ENCODE assay signal across 10 cellular contexts in genomic region chr2:28643911-28644334, GRCh38.
A peak's percentile ranks its signal among the peaks of the same experiment; 100 is the strongest.
DNase-seq lines count a peak whose midpoint lies in the region; ATAC-seq and TF ChIP-seq lines count a peak whose summit lies in the region.
"Had no signal": no experiment of that assay in that cellular context is flagged by ENCODE, and none has a peak within 500 bp of the region (broad histone marks: within the 10 kb centered on the region; RNA-seq: fewer than 3 reads in every experiment).

No MANE protein-coding gene starts in this region.

- H3K36me3 ChIP-seq in muscle layer of duodenum (ENCODE audit: control insufficient read depth in 1 of 2, insufficient read depth in 2 of 2, low read length in 2 of 2): no peaks in the 10 kb centered on the region

- H3K27ac ChIP-seq in coronary artery (peak overlapping the region; percentile 74 to 86), muscle layer of duodenum (ENCODE audit: low read length) (peak overlapping the region; percentile 34)

- H3K4me3 ChIP-seq in coronary artery: no peak overlapping the region
- H3K4me3 ChIP-seq in muscle layer of duodenum (ENCODE audit: low read depth in 1 of 2, low read length in 2 of 2): no peak overlapping the region

- H3K9me3 Mint-ChIP-seq in Calu3 (ENCODE audit: low read depth, unreplicated experiment): peaks cover 3% of the 10 kb centered on the region
- H3K9me3 Mint-ChIP-seq in activated CD8-positive, alpha-beta T cell treated with anti-CD3 and anti-CD28 coated beads, Interleukin-2, amount 10 ng/mL, durations not matched to agents 7 days and 5 days (ENCODE audit: insufficient read depth): no peaks in the 10 kb centered on the region

- H3K4me1 ChIP-seq in muscle layer of duodenum (ENCODE audit: control insufficient read depth in 1 of 2, insufficient read depth in 2 of 2, low read length in 2 of 2): peaks cover 12 to 24% of the 10 kb centered on the region in 2 donors

- no peak for ATAC-seq in GM19351 (IDR thresholded peaks at IDR 0.05; ENCODE audit: unreplicated experiment)
- ATAC-seq in activated CD8-positive, alpha-beta T cell treated with anti-CD3 and anti-CD28 coated beads, Interleukin-2, amount 10 ng/mL, durations not matched to agents 7 days and 5 days: no peak
- no peak for ATAC-seq in GM21528 (IDR thresholded peaks at IDR 0.05; ENCODE audit: low FRiP score, unreplicated experiment)

- H3K27me3 Mint-ChIP-seq in Calu3 (ENCODE audit: unreplicated experiment): no peaks in the 10 kb centered on the region
- H3K27me3 Mint-ChIP-seq in activated CD8-positive, alpha-beta T cell treated with anti-CD3 and anti-CD28 coated beads, Interleukin-2, amount 10 ng/mL, durations not matched to agents 7 days and 5 days (ENCODE audit: low read depth): no peaks in the 10 kb centered on the region

- POLR2A ChIA-PET in activated CD8-positive, alpha-beta T cell treated with anti-CD3 and anti-CD28 coated beads, Interleukin-2, amount 10 ng/mL, durations not matched to agents 7 days and 5 days (lab: Charles Lee): no interaction called here

- peak overlapping the region; percentile 89 for H3K27ac Mint-ChIP-seq in Calu3 (ENCODE audit: unreplicated experiment)
- no peak overlapping the region for H3K27ac Mint-ChIP-seq in activated CD8-positive, alpha-beta T cell treated with anti-CD3 and anti-CD28 coated beads, Interleukin-2, amount 10 ng/mL, durations not matched to agents 7 days and 5 days

- no TSS peak for BruUV-seq in Calu3 (replicated peaks; lab: Mats Ljungman, UMichigan)

- peaks cover 7% of the 10 kb centered on the region for H3K36me3 Mint-ChIP-seq in Calu3 (ENCODE audit: insufficient read depth, unreplicated experiment)
- no peaks in the 10 kb centered on the region for H3K36me3 Mint-ChIP-seq in activated CD8-positive, alpha-beta T cell treated with anti-CD3 and anti-CD28 coated beads, Interleukin-2, amount 10 ng/mL, durations not matched to agents 7 days and 5 days (ENCODE audit: low read depth)

- H3K4me3 Mint-ChIP-seq in Calu3 (ENCODE audit: low read depth, unreplicated experiment): peak overlapping the region; percentile 35
- H3K4me3 Mint-ChIP-seq in activated CD8-positive, alpha-beta T cell treated with anti-CD3 and anti-CD28 coated beads, Interleukin-2, amount 10 ng/mL, durations not matched to agents 7 days and 5 days: no peak overlapping the region

- no peak for TF ChIP-seq CTCF in Calu3 (IDR thresholded peaks at IDR 0.05; ENCODE audit: unreplicated experiment)
- no peak for TF ChIP-seq CTCF in coronary artery (IDR thresholded peaks at IDR 0.05)

- H3K9me3 ChIP-seq in muscle layer of duodenum (ENCODE audit: control insufficient read depth in 1 of 2, low read length in 2 of 2): no peaks in the 10 kb centered on the region

- no peak for DNase-seq in Calu3
- peak; percentile 92 for DNase-seq in NCI-H69 (lab: John Stamatoyannopoulos, UW)
- DNase-seq in coronary artery (ENCODE audit: low spot score): peak; percentile 81
- no peak for DNase-seq in T-helper 9 cell
- no peak for DNase-seq in activated CD8-positive, alpha-beta T cell treated with anti-CD3 and anti-CD28 coated beads, Interleukin-2, amount 10 ng/mL, durations not matched to agents 7 days and 5 days
- DNase-seq: midbrain, NCI-H446 had no signal

- CTCF ChIA-PET in Calu3 (lab: Charles Lee): interaction anchor here (1.0 to 1.4 kb wide), 2 partner anchors 23 to 49 kb away, joined by 3 to 4 read pairs; no protein-coding TSS in a partner anchor
- CTCF ChIA-PET in activated CD8-positive, alpha-beta T cell treated with anti-CD3 and anti-CD28 coated beads, Interleukin-2, amount 10 ng/mL, durations not matched to agents 7 days and 5 days (lab: Charles Lee): no interaction called here

- no peaks in the 10 kb centered on the region for H3K27me3 ChIP-seq in muscle layer of duodenum (ENCODE audit: low read depth, low read length)

- H3K4me1 Mint-ChIP-seq in Calu3 (ENCODE audit: low read depth, unreplicated experiment): peaks cover 44% of the 10 kb centered on the region
- H3K4me1 Mint-ChIP-seq in activated CD8-positive, alpha-beta T cell treated with anti-CD3 and anti-CD28 coated beads, Interleukin-2, amount 10 ng/mL, durations not matched to agents 7 days and 5 days (ENCODE audit: low read depth): peaks cover 10% of the 10 kb centered on the region

- intact Hi-C loops in Calu3 (cut with micrococcal nuclease; ENCODE audit: unreplicated experiment): no loop called here

Comparison
In these comparisons a context has a peak if more than half of its experiments do, and no peak if none do; other contexts are left out.
1. DNase-seq: peak in NCI-H69 (single experiment) and coronary artery (single experiment); none in Calu3 (single experiment), T-helper 9 cell (single experiment) and activated CD8-positive, alpha-beta T cell treated with anti-CD3 and anti-CD28 coated beads, Interleukin-2, amount 10 ng/mL, durations not matched to agents 7 days and 5 days (single experiment).